Comparison of ENCODE assay signal across 9 cellular contexts in the genomic region with DNA sequence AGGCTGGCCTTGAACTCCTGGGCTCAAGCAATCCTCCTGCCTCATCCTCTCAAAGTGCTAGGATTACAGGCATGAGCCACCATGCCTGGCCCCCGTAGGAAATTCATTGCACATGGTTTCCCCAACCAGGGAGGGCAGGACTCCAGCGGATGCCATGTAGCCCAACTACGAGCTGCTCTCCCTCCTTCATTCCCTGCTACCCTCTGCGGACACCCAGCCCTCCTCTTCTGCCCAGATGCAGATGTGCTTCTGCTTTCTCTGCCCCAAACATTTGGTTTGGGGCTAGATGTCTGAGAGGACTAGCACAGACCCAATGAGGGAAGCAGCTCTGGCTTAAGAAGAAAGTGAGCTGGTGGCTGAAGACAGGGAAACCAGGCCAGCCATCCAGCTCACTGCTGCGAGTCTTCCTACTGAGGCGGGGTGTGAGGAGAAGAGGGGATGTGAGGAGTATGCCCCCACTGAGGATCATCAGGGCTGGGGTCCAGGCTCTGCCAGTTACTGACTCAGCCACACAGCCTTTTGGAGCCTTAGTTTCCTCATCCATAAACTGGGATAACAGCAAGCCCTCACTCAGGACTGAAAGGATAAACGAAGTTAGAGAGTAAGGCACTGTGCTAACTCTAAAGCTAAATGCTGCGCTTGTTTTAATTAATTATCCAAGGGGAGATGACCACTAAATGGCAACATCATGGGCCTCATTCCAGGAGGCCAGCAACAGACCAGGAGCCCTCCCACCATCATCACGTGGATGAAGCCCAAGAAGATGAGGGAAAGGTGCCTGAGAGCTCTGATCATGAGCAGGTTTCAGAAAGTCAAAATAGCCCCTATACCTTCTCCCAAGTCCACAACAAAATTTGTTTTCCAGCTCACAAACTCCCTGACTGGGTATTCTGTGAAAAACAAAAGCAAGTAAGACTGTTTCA. TPM values are rescaled to one million over a fixed set of nuclear protein-coding genes. Genes with fewer than 3 reads are reported as not detected.
DNase-seq lines count a peak whose midpoint lies in the region; ATAC-seq, FAIRE-seq and TF ChIP-seq lines count a peak whose summit lies in the region.
"Had no signal": no experiment of that assay in that cellular context is flagged by ENCODE, and none has a peak within 500 bp of the region (broad histone marks: within the 10 kb centered on the region; RNA-seq: fewer than 3 reads in every experiment).

No MANE protein-coding gene starts in this region.

- TF ChIP-seq POLR2A in Peyer's patch (IDR thresholded peaks at IDR 0.05) (no peak), sigmoid colon (IDR thresholded peaks at IDR 0.05) (no peak), GM18505 (IDR thresholded peaks at IDR 0.05; ENCODE audit: borderline replicate concordance, extremely low read depth, insufficient read depth, insufficient read length) (no peak)

- 55 to 74% methylated on average over 9 of the region's 9 CpGs for WGBS in sigmoid colon, 2 donors

- FAIRE-seq in HTR-8/SVneo (lab: Jason Lieb, UNC): no peak

- peak overlapping the region; percentile 51 for H3K4me3 Mint-ChIP-seq in endothelial cell (ENCODE audit: unreplicated experiment)

- peaks cover 59% of the 10 kb centered on the region for H3K4me1 Mint-ChIP-seq in endothelial cell (ENCODE audit: unreplicated experiment)

- H3K27me3 ChIP-seq in Peyer's patch (no peaks in the 10 kb centered on the region), sigmoid colon (no peaks in the 10 kb centered on the region)

- no peak for TF ChIP-seq CTCF in Peyer's patch (IDR thresholded peaks at IDR 0.05)
- no peak for TF ChIP-seq CTCF in endothelial cell (IDR thresholded peaks at IDR 0.05; ENCODE audit: unreplicated experiment)
- no peak for TF ChIP-seq CTCF in sigmoid colon (IDR thresholded peaks at IDR 0.05)
- TF ChIP-seq CTCF in GM20000 (IDR thresholded peaks at IDR 0.05; ENCODE audit: extremely low read depth, missing control alignments): no peak

- H3K36me3 ChIP-seq in Peyer's patch: peaks cover 0 to 3% (median 0%) of the 10 kb centered on the region in 3 donors
- H3K36me3 ChIP-seq in sigmoid colon: no peaks in the 10 kb centered on the region

- no peak for ATAC-seq in GM18505 (IDR thresholded peaks at IDR 0.05; ENCODE audit: unreplicated experiment)
- ATAC-seq in HG03460 (IDR thresholded peaks at IDR 0.05; ENCODE audit: unreplicated experiment): no peak

- H3K9me3 ChIP-seq in Peyer's patch (no peaks in the 10 kb centered on the region), sigmoid colon (no peaks in the 10 kb centered on the region)

- H3K27ac ChIP-seq in Peyer's patch (peak overlapping the region; percentile 24 to 71 (median 48)), sigmoid colon (peak overlapping the region; percentile 64 to 100 (median 100))
- H3K27ac ChIP-seq: WERI-Rb-1 had no signal

- H3K9me3 Mint-ChIP-seq in endothelial cell (ENCODE audit: unreplicated experiment): no peaks in the 10 kb centered on the region

- peaks cover 11% of the 10 kb centered on the region for H3K27me3 Mint-ChIP-seq in endothelial cell (ENCODE audit: unreplicated experiment)

- H3K4me3 ChIP-seq in GM08714 (ENCODE audit: low read length): peak overlapping the region; percentile 44; the same call in 1 of the 2 replicates
- peak overlapping the region in 2 of 4 donors; percentile 13 to 24 for H3K4me3 ChIP-seq in Peyer's patch
- peak overlapping the region in 2 of 4 donors; percentile 20 to 24 for H3K4me3 ChIP-seq in sigmoid colon

- H3K36me3 Mint-ChIP-seq in endothelial cell (ENCODE audit: low read depth, unreplicated experiment): no peaks in the 10 kb centered on the region

- DNase-seq in Peyer's patch: no peak
- DNase-seq in endothelial cell (ENCODE audit: low spot score): no peak
- no peak for DNase-seq in sigmoid colon
- DNase-seq in GM20000 (ENCODE audit: low spot score): no peak
- DNase-seq in HTR-8/SVneo (ENCODE audit: insufficient read length, low spot score): no peak
- DNase-seq: WERI-Rb-1 had no signal

- intact Hi-C loops in sigmoid colon (cut with DNase I): loop anchor here (10.0 kb wide), 1 partner anchor 51 kb away; a partner anchor contains a TSS

- H3K27ac Mint-ChIP-seq in endothelial cell (ENCODE audit: unreplicated experiment): peak overlapping the region; percentile 98

- no peak for TF ChIP-seq EP300 in sigmoid colon (IDR thresholded peaks at IDR 0.05)

- peaks cover 10 to 96% (median 83%) of the 10 kb centered on the region in 4 donors for H3K4me1 ChIP-seq in Peyer's patch
- H3K4me1 ChIP-seq in sigmoid colon: peaks cover 0 to 100% (median 99%) of the 10 kb centered on the region in 4 donors

RNA-seq across cellular contexts. Expression of a gene that starts 10.9 kb away (rescaled TPM):
- total RNA-seq in Peyer's patch (100 to 1,000 TPM in 3 of 4 donors, 10 to 100 TPM in 1; 87.5 to 196 (median 128) TPM), endothelial cell (ENCODE audit: unreplicated experiment) (181 TPM), sigmoid colon (100 to 1,000 TPM; 121 to 183 (median 135) TPM)
- polyA plus RNA-seq in sigmoid colon: 100 to 1,000 TPM in 2 of 3 donors, 10 to 100 TPM in 1; 85.3 to 122 (median 105) TPM

RNA-seq across cellular contexts. Expression of a gene that starts 17.1 kb away (rescaled TPM):
- total RNA-seq in Peyer's patch: 10 to 100 TPM; 12.4 to 20.8 (median 16.8) TPM
- 4.5 TPM for total RNA-seq in endothelial cell (ENCODE audit: unreplicated experiment)
- 10 to 100 TPM in 1 of 4 donors, 1 to 10 TPM in 3; 2.1 to 12.2 (median 5.1) TPM for total RNA-seq in sigmoid colon
- polyA plus RNA-seq in sigmoid colon: 10 to 100 TPM in 1 of 3 donors, 1 to 10 TPM in 2; 6.2 to 11.4 (median 8.3) TPM

RNA-seq across cellular contexts. Expression of a gene that starts 53.0 kb away (rescaled TPM):
- 10 to 100 TPM in 3 of 4 donors, 1 to 10 TPM in 1; 9.4 to 21.2 (median 13.7) TPM for total RNA-seq in Peyer's patch
- total RNA-seq in endothelial cell (ENCODE audit: unreplicated experiment): 25.8 TPM
- 10 to 100 TPM in 3 of 4 donors, 1 to 10 TPM in 1; 8.0 to 29.6 (median 25.3) TPM for total RNA-seq in sigmoid colon
- 10 to 100 TPM; 36.0 to 49.3 (median 47.9) TPM for polyA plus RNA-seq in sigmoid colon
